Comparison of ENCODE assay signal across 31 cellular contexts in the genomic region with DNA sequence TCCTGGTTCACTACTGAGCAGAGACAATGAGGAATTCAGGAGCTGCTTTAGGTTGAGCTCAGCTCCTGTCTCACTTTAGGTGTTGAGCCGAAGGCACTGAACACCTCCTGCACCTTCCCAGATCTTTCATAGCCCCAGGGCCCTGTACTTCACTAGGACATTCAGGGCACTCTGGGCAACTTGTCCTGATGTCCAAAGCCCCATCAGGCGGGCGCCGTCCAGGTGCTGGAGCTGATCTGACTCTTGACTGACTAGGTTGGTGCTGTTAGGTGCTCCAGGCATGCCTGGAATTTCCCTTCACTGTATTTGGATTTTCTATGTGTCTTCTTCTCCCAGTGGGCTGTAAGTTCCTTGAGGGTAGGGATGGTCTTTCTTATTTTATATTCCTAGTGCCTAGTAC. TPM values are rescaled to one million over a fixed set of nuclear protein-coding genes. Genes with fewer than 3 reads are reported as not detected.
"Had no signal": no experiment of that assay in that cellular context is flagged by ENCODE, and none has a peak within 500 bp of the region (broad histone marks: within the 10 kb centered on the region; RNA-seq: fewer than 3 reads in every experiment).

No MANE protein-coding gene starts in this region.

- ATAC-seq: activated T-cell treated with anti-CD3 and anti-CD28 coated beads, Interleukin-2, amount 50 U/mL, for 72 hours; effector memory CD8-positive, alpha-beta T cell; foreskin keratinocyte; gastrocnemius medialis; heart left ventricle had no signal

- H3K36me3 Mint-ChIP-seq: activated naive CD4-positive, alpha-beta T cell treated with anti-CD3 and anti-CD28 coated beads, Interleukin-2, amount 10 ng/mL, durations not matched to agents 7 days and 5 days; activated naive CD8-positive, alpha-beta T cell had no signal

- H3K4me1 ChIP-seq: esophagus muscularis mucosa, foreskin keratinocyte, gastrocnemius medialis, heart left ventricle had no signal

- H3K9me3 Mint-ChIP-seq: activated CD4-positive, alpha-beta memory T cell treated with anti-CD3 and anti-CD28 coated beads, Interleukin-2, amount 10 ng/mL, durations not matched to agents 7 days and 5 days; activated CD4-positive, alpha-beta T cell treated with anti-CD3 and anti-CD28 coated beads, Interleukin-2, amount 10 ng/mL, durations not matched to agents 7 days and 5 days; activated naive CD4-positive, alpha-beta T cell treated with anti-CD3 and anti-CD28 coated beads, Interleukin-2, amount 10 ng/mL, durations not matched to agents 7 days and 5 days; activated T-cell treated with anti-CD3 and anti-CD28 coated beads, Interleukin-2, amount 50 U/mL, for 24 hours; activated T-cell treated with anti-CD3 and anti-CD28 coated beads, Interleukin-2, amount 50 U/mL, for 72 hours; effector memory CD8-positive, alpha-beta T cell had no signal

- H3K9me3 ChIP-seq: esophagus muscularis mucosa, gastrocnemius medialis, heart left ventricle had no signal

- H3K36me3 ChIP-seq: brain microvascular endothelial cell, esophagus muscularis mucosa, gastrocnemius medialis, heart left ventricle had no signal

- H3K4me3 ChIP-seq: esophagus muscularis mucosa, gastrocnemius medialis, heart left ventricle had no signal

- H3K27me3 Mint-ChIP-seq: activated CD4-positive, alpha-beta memory T cell treated with anti-CD3 and anti-CD28 coated beads, Interleukin-2, amount 10 ng/mL, durations not matched to agents 7 days and 5 days; activated naive CD8-positive, alpha-beta T cell had no signal

- H3K27ac ChIP-seq: brain microvascular endothelial cell, esophagus muscularis mucosa, foreskin keratinocyte, gastrocnemius medialis, heart left ventricle had no signal

- H3K27me3 ChIP-seq: brain microvascular endothelial cell, esophagus muscularis mucosa, foreskin keratinocyte, gastrocnemius medialis had no signal

- H3K4me1 Mint-ChIP-seq: activated CD4-positive, alpha-beta memory T cell treated with anti-CD3 and anti-CD28 coated beads, Interleukin-2, amount 10 ng/mL, durations not matched to agents 7 days and 5 days; activated CD4-positive, alpha-beta T cell treated with anti-CD3 and anti-CD28 coated beads, Interleukin-2, amount 10 ng/mL, durations not matched to agents 7 days and 5 days; activated naive CD4-positive, alpha-beta T cell treated with anti-CD3 and anti-CD28 coated beads, Interleukin-2, amount 10 ng/mL, durations not matched to agents 7 days and 5 days had no signal

- DNase-seq: activated CD4-positive, alpha-beta memory T cell treated with anti-CD3 and anti-CD28 coated beads, Interleukin-2, amount 10 ng/mL, durations not matched to agents 7 days and 5 days; activated CD4-positive, alpha-beta T cell treated with anti-CD3 and anti-CD28 coated beads for 1 hour; activated CD4-positive, alpha-beta T cell treated with anti-CD3 and anti-CD28 coated beads for 4 hours; activated CD4-positive, alpha-beta T cell treated with anti-CD3 and anti-CD28 coated beads, Interleukin-2, amount 10 ng/mL, durations not matched to agents 7 days and 5 days; activated CD4-positive, alpha-beta T cell treated with anti-CD3 and anti-CD28 coated beads, Interleukin-2, amount 50 U/mL, for 4 hours; activated CD8-positive, alpha-beta memory T cell treated with anti-CD3 and anti-CD28 coated beads, Interleukin-2, amount 50 U/mL, for 48 hours; activated gamma-delta T cell; activated naive CD4-positive, alpha-beta T cell; activated naive CD4-positive, alpha-beta T cell treated with anti-CD3 and anti-CD28 coated beads, Interleukin-2, amount 10 ng/mL, durations not matched to agents 7 days and 5 days; activated T-cell treated with anti-CD3 and anti-CD28 coated beads for 4 hours; activated T-cell treated with anti-CD3 and anti-CD28 coated beads, Interleukin-2, amount 50 U/mL, for 24 hours; activated T-cell treated with anti-CD3 and anti-CD28 coated beads, Interleukin-2, amount 50 U/mL, for 72 hours; amniotic stem cell; brain microvascular endothelial cell; cortex of kidney; dermis blood vessel endothelial cell; effector CD4-positive, alpha-beta T cell; effector memory CD8-positive, alpha-beta T cell; erythroblast; foreskin keratinocyte; gastrocnemius medialis; glutamatergic neuron; heart left ventricle; T-helper 2 cell had no signal

- H3K27ac Mint-ChIP-seq: activated CD4-positive, alpha-beta memory T cell treated with anti-CD3 and anti-CD28 coated beads, Interleukin-2, amount 10 ng/mL, durations not matched to agents 7 days and 5 days; activated CD4-positive, alpha-beta T cell treated with anti-CD3 and anti-CD28 coated beads, Interleukin-2, amount 10 ng/mL, durations not matched to agents 7 days and 5 days; activated naive CD4-positive, alpha-beta T cell treated with anti-CD3 and anti-CD28 coated beads, Interleukin-2, amount 10 ng/mL, durations not matched to agents 7 days and 5 days; activated naive CD8-positive, alpha-beta T cell; activated T-cell treated with anti-CD3 and anti-CD28 coated beads, Interleukin-2, amount 50 U/mL, for 24 hours; activated T-cell treated with anti-CD3 and anti-CD28 coated beads, Interleukin-2, amount 50 U/mL, for 72 hours; effector memory CD8-positive, alpha-beta T cell had no signal

- H3K4me3 Mint-ChIP-seq: activated CD4-positive, alpha-beta memory T cell treated with anti-CD3 and anti-CD28 coated beads, Interleukin-2, amount 10 ng/mL, durations not matched to agents 7 days and 5 days; activated CD4-positive, alpha-beta T cell treated with anti-CD3 and anti-CD28 coated beads, Interleukin-2, amount 10 ng/mL, durations not matched to agents 7 days and 5 days; activated naive CD4-positive, alpha-beta T cell treated with anti-CD3 and anti-CD28 coated beads, Interleukin-2, amount 10 ng/mL, durations not matched to agents 7 days and 5 days; activated naive CD8-positive, alpha-beta T cell; activated T-cell treated with anti-CD3 and anti-CD28 coated beads, Interleukin-2, amount 50 U/mL, for 24 hours; activated T-cell treated with anti-CD3 and anti-CD28 coated beads, Interleukin-2, amount 50 U/mL, for 72 hours; effector memory CD8-positive, alpha-beta T cell had no signal

RNA-seq across cellular contexts. Expression of gene CNMD, which starts 48.4 kb away (rescaled TPM):
- total RNA-seq: activated CD4-positive, alpha-beta memory T cell treated with anti-CD3 and anti-CD28 coated beads, Interleukin-2, amount 10 ng/mL, durations not matched to agents 7 days and 5 days; activated CD4-positive, alpha-beta T cell treated with anti-CD3 and anti-CD28 coated beads, Interleukin-2, amount 10 ng/mL, durations not matched to agents 7 days and 5 days; activated T-cell treated with anti-CD3 and anti-CD28 coated beads, Interleukin-2, amount 50 U/mL, for 72 hours; astrocyte; bronchial epithelial cell; cardiac septum; chondrocyte; dermis blood vessel endothelial cell; esophagus muscularis mucosa; foreskin keratinocyte; gastrocnemius medialis; heart left ventricle; T-helper 1 cell treated with Interleukin-12 subunit alpha and Interleukin-12 subunit beta and Interleukin-4 antibody, amounts not matched to agents 30 ng/mL and 1 ng/mL, for 36 hours had no signal
- polyA plus RNA-seq: foreskin keratinocyte, heart left ventricle had no signal
